ENCODE assay signal across 1 cellular context in genomic region chr16:81279375-81279774, GRCh38.
TF ChIP-seq lines count a peak whose summit lies in the region.

No MANE protein-coding gene starts in this region.

TF ChIP-seq in HepG2, 621 proteins besides CTCF, POLR2A, EP300 and RAD21:
- TF ChIP-seq ATF7 (IDR thresholded peaks at IDR 0.05) (peak; percentile 57; the same call in 1 of the 2 replicates), ATF7 (CRISPR knock-in tag; IDR thresholded peaks at IDR 0.05) (no peak), CREB1 (IDR thresholded peaks at IDR 0.05) (peak; percentile 61; the same call in 1 of the 2 replicates), CREB1 (CRISPR knock-in tag; IDR thresholded peaks at IDR 0.05) (no peak), ARID3A (IDR thresholded peaks at IDR 0.05; ENCODE audit: low read depth, low read length) (no peak)
